In the genomic region with DNA sequence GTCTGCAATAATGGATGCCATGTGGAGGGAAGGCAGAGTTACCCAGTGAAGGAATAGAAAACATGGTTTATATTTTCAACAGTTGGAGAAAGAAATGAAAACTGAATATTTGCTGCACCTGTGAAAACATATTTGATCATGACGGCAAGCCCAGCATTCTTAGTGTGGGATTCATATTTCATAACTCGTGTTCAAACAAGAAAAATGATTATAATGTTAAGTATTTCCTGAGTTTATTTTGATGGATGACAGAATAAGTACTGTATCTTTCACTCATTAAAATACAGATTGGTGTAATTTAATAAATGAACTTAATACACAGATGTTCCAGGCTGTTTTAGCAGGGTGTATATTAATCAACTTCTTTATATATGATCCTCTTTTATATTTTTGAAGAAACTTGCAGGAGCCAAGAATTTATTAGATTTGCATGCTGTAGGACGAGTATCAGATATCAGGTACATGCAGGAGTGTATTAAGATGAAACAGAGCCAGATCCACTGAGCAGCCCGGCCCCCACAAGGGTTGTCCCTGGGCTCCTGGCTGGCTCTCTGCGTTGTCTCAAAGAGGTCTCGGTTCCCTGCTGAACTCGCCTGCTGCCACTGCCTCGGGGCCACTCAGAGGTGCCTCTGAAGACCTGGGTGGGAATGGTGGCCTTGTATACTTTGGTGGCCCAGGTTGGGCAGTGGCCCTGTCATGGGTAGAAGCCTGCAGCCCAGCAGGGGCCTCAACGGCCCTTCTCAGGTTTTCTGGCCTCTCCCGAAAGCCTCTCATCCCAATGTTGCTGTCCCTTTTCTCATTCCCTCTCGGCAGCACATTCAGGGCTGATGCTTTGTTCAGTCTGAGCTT, we compare ENCODE assay signal across 14 cellular contexts.
DNase-seq lines count a peak whose midpoint lies in the region; ATAC-seq and TF ChIP-seq lines count a peak whose summit lies in the region.
"Had no signal": no experiment of that assay in that cellular context is flagged by ENCODE, and none has a peak within 500 bp of the region (broad histone marks: within the 10 kb centered on the region; RNA-seq: fewer than 3 reads in every experiment).

No MANE protein-coding gene starts in this region.

- ATAC-seq in foreskin keratinocyte, result peak; percentile 65
- peak; percentile 39 for ATAC-seq in sciatic nerve
- no peak for ATAC-seq in HG02678 (IDR thresholded peaks at IDR 0.05; ENCODE audit: unreplicated experiment)
- no peak for ATAC-seq in gastroesophageal sphincter
- ATAC-seq: HCT116 had no signal

- TF ChIP-seq POLR2A in gastroesophageal sphincter (IDR thresholded peaks at IDR 0.05), result no peak

- no peaks in the 10 kb centered on the region for H3K9me3 ChIP-seq in gastroesophageal sphincter
- H3K9me3 ChIP-seq: adrenal gland had no signal

- no peak overlapping the region for H3K4me3 ChIP-seq in brain microvascular endothelial cell (ENCODE audit: low read depth, low read length)
- no peak overlapping the region for H3K4me3 ChIP-seq in gastroesophageal sphincter
- H3K4me3 ChIP-seq: adrenal gland had no signal

- no peaks in the 10 kb centered on the region for H3K36me3 ChIP-seq in brain microvascular endothelial cell (replicated peaks)
- H3K36me3 ChIP-seq in gastroesophageal sphincter, result no peaks in the 10 kb centered on the region
- H3K36me3 ChIP-seq: adrenal gland had no signal

- TF ChIP-seq CTCF in brain microvascular endothelial cell (IDR thresholded peaks at IDR 0.05; ENCODE audit: low read depth, low read length, missing control alignments) (no peak), foreskin keratinocyte (conservative IDR thresholded peaks at IDR 0.05) (no peak), gastroesophageal sphincter (IDR thresholded peaks at IDR 0.05) (no peak)

- DNase-seq in HCEC 1CT, result peak; percentile 65
- peak; percentile 41 for DNase-seq in brain microvascular endothelial cell
- DNase-seq in foreskin keratinocyte, result peak; percentile 50 to 75
- no peak for DNase-seq in sciatic nerve (ENCODE audit: low spot score)
- DNase-seq in cerebellar nuclear complex (lab: John Stamatoyannopoulos, UW), result no peak
- no peak for DNase-seq in stimulated activated CD4-positive, alpha-beta T cell treated with anti-CD3 and anti-CD28 coated beads, Interleukin-1b, Interleukin-23, amount 100 ng/mL, for 48 hours
- DNase-seq: COR-L47, glutamatergic neuron, NCI-H1417 treated with DMSO at 0.1 percent for 48 hours, retina had no signal

- H3K27ac ChIP-seq in brain microvascular endothelial cell (peak overlapping the region; percentile 54), foreskin keratinocyte (peak overlapping the region; percentile 23), gastroesophageal sphincter (peak overlapping the region in 1 of 4 donors; percentile 7)
- H3K27ac ChIP-seq: adrenal gland had no signal

- TF ChIP-seq EP300 in gastroesophageal sphincter (IDR thresholded peaks at IDR 0.05), result no peak

- H3K27me3 ChIP-seq in brain microvascular endothelial cell (replicated peaks) (no peaks in the 10 kb centered on the region), foreskin keratinocyte (no peaks in the 10 kb centered on the region), gastroesophageal sphincter (no peaks in the 10 kb centered on the region)
- H3K27me3 ChIP-seq: adrenal gland had no signal

- in situ Hi-C loops in brain microvascular endothelial cell (cut with HindIII; ENCODE audit: low pct_ligation_motif_present, low sequenced_read_pairs), result no loop called here

- intact Hi-C loops in sciatic nerve (cut with DNase I), result no loop called here

- WGBS in gastroesophageal sphincter (ENCODE audit: low coverage in 1 of 2), 2 donors, result 16 to 57% methylated on average over 3 to 9 of the region's 11 CpGs

- H3K4me1 ChIP-seq in foreskin keratinocyte (peaks cover 28% of the 10 kb centered on the region), gastroesophageal sphincter (peaks cover 0 to 13% (median 0%) of the 10 kb centered on the region in 3 donors)
- H3K4me1 ChIP-seq: adrenal gland had no signal

Comparison
In these comparisons a context has a peak if more than half of its experiments do, and no peak if none do; other contexts are left out.
1. DNase-seq: peak in HCEC 1CT (single experiment), brain microvascular endothelial cell (single experiment) and foreskin keratinocyte (2 of 2); none in sciatic nerve (single experiment), cerebellar nuclear complex (0 of 2) and stimulated activated CD4-positive, alpha-beta T cell treated with anti-CD3 and anti-CD28 coated beads, Interleukin-1b, Interleukin-23, amount 100 ng/mL, for 48 hours (single experiment).
2. ATAC-seq: peak in foreskin keratinocyte (single experiment) and sciatic nerve (single experiment); none in HG02678 (single experiment) and gastroesophageal sphincter (single experiment).